In genomic region chr10:16967866-16968721, GRCh38 we compare ENCODE assay signal across 9 cellular contexts.
A peak's percentile ranks its signal among the peaks of the same experiment; 100 is the strongest.
DNase-seq lines count a peak whose midpoint lies in the region; ATAC-seq and TF ChIP-seq lines count a peak whose summit lies in the region.
"Had no signal": no experiment of that assay in that cellular context is flagged by ENCODE, and none has a peak within 500 bp of the region (broad histone marks: within the 10 kb centered on the region; RNA-seq: fewer than 3 reads in every experiment).

No MANE protein-coding gene starts in this region.

- H4K20me1 ChIP-seq in H9 (ENCODE audit: control insufficient read depth, insufficient read depth, insufficient read length) = no peaks in the 10 kb centered on the region

- peaks cover 26 to 31% of the 10 kb centered on the region in 2 experiments for H3K4me1 Mint-ChIP-seq in H9
- H3K4me1 Mint-ChIP-seq in WTC11 = peaks cover 30% of the 10 kb centered on the region
- H3K4me1 Mint-ChIP-seq: memory B cell had no signal

- H3K4me3 Mint-ChIP-seq in H9 = no peak overlapping the region; a peak in 1 of 5 replicates
- no peak overlapping the region for H3K4me3 Mint-ChIP-seq in WTC11
- H3K4me3 Mint-ChIP-seq: memory B cell had no signal

- H2AFZ ChIP-seq in H9 (ENCODE audit: low read length) = no peak overlapping the region

- no peak overlapping the region for H3K9ac ChIP-seq in H9 (ENCODE audit: extremely low read depth, insufficient read length, low read length)

- H2BK5ac ChIP-seq in H9 (ENCODE audit: insufficient read length, low read length) = no peak overlapping the region

- no peak overlapping the region for H2BK12ac ChIP-seq in H9 (ENCODE audit: insufficient read length, low read depth, low read length)

- no peak overlapping the region for H3K4ac ChIP-seq in H9 (ENCODE audit: low read depth, low read length)

- H3K9me3 Mint-ChIP-seq in H9 = no peaks in the 10 kb centered on the region
- H3K9me3 Mint-ChIP-seq in WTC11 = 0 out of 2 replicates have a peak, but pooled peaks cover 3% of the 10 kb centered on the region
- H3K9me3 Mint-ChIP-seq: memory B cell had no signal

- peak overlapping the region in 1 of 3 experiments; percentile 74; a peak in 3 of 7 replicates for H3K27ac Mint-ChIP-seq in H9
- H3K27ac Mint-ChIP-seq in WTC11 = peak overlapping the region; percentile 22
- H3K27ac Mint-ChIP-seq: memory B cell had no signal

- intact Hi-C loops in heart right ventricle (cut with DNase I) = loop anchor here in 1 of 10 donors (10.0 kb wide), 1 partner anchor 57 kb away; no protein-coding TSS in a partner anchor
- intact Hi-C loops in posterior vena cava (cut with DNase I) = loop anchor here in 1 of 2 donors (10.0 kb wide), 1 partner anchor 47 kb away; no protein-coding TSS in a partner anchor
- intact Hi-C loops in dorsolateral prefrontal cortex (cut with DNase I) = no loop called here

- DNase-seq in H9 = peak; percentile 59
- DNase-seq in WTC11 (ENCODE audit: low spot score) = no peak
- peak; percentile 25 to 67 for DNase-seq in heart right ventricle
- DNase-seq in skeletal muscle cell (ENCODE audit: low read depth) = peak; percentile 70
- DNase-seq in posterior vena cava (ENCODE audit: low spot score) = no peak
- no peak for DNase-seq in dorsolateral prefrontal cortex
- no peak for DNase-seq in KBM-7

- H4K5ac ChIP-seq in H9 (ENCODE audit: insufficient read length, low read depth, low read length) = no peak overlapping the region

- no peak overlapping the region for H2AK5ac ChIP-seq in H9 (ENCODE audit: insufficient read length, low read length)

- H3K4me1 ChIP-seq in H9 (ENCODE audit: insufficient read depth, low read length) = peaks cover 6% of the 10 kb centered on the region
- peaks cover 0 to 40% (median 32%) of the 10 kb centered on the region in 9 donors for H3K4me1 ChIP-seq in heart right ventricle

- no peak overlapping the region for H2BK120ac ChIP-seq in H9 (ENCODE audit: low read depth, low read length, poor library complexity, severe bottlenecking)

- TF ChIP-seq CTCF in H9 (conservative IDR thresholded peaks at IDR 0.05) (no peak), WTC11 (IDR thresholded peaks at IDR 0.05) (no peak), heart right ventricle (IDR thresholded peaks at IDR 0.05) (no peak), dorsolateral prefrontal cortex (IDR thresholded peaks at IDR 0.05 in 54 of 56, conservative IDR thresholded peaks at IDR 0.05 in 2 of 56; ENCODE audit: low read depth in 1 of 56, partially characterized antibody in 56 of 56) (no peak)

- H4K8ac ChIP-seq in H9 (replicated peaks; ENCODE audit: insufficient read length, low read depth, low read length) = no peak overlapping the region

- H2BK20ac ChIP-seq in H9 (ENCODE audit: low read depth, low read length, poor library complexity, severe bottlenecking) = no peak overlapping the region

- in situ Hi-C loops in KBM-7 (cut with MboI; ENCODE audit: low pct_unique_long_range_greater_than_20kb, low sequenced_read_pairs) = no loop called here

- no peak overlapping the region for H3K56ac ChIP-seq in H9 (ENCODE audit: insufficient read length, low read depth, low read length)

- H2BK15ac ChIP-seq in H9 (ENCODE audit: low read depth, low read length) = no peak overlapping the region

- H3K4me2 ChIP-seq in H9 (ENCODE audit: insufficient read depth, insufficient read length, low read length) = no peak overlapping the region

- no peaks in the 10 kb centered on the region for H3K79me2 ChIP-seq in H9 (ENCODE audit: insufficient read depth, low read length)

- no peaks in the 10 kb centered on the region for H3K79me1 ChIP-seq in H9 (ENCODE audit: insufficient read depth, low read depth, low read length, poor library complexity, severe bottlenecking)

- no peaks in the 10 kb centered on the region for H3K36me3 ChIP-seq in heart right ventricle

- H3K27me3 Mint-ChIP-seq in H9 (ENCODE audit: low read depth) (no peaks in the 10 kb centered on the region; the same call in 1 of the 2 replicates), WTC11 (ENCODE audit: low read depth) (no peaks in the 10 kb centered on the region; the same call in 1 of the 2 replicates)

- no peaks in the 10 kb centered on the region for H3K9me3 ChIP-seq in H9 (ENCODE audit: control insufficient read depth, low read depth, low read length)
- H3K9me3 ChIP-seq in heart right ventricle = no peaks in the 10 kb centered on the region

- H3K14ac ChIP-seq in H9 (ENCODE audit: insufficient read depth, low read length) = no peak overlapping the region

- peak; percentile 88 for ATAC-seq in WTC11
- ATAC-seq in heart right ventricle = peak in 7 of 8 donors; percentile 61 to 85 (median 84)
- no peak for ATAC-seq in HG03196 (IDR thresholded peaks at IDR 0.05; ENCODE audit: unreplicated experiment)

- H4K91ac ChIP-seq in H9 (ENCODE audit: insufficient read length, low read depth, low read length) = no peak overlapping the region

- H3K36me3 Mint-ChIP-seq in H9 (ENCODE audit: insufficient read depth in 1 of 3, low read depth in 3 of 3) (no peaks in the 10 kb centered on the region; a peak in 1 of 7 replicates), WTC11 (no peaks in the 10 kb centered on the region)

- WGBS in H9 (ENCODE audit: extremely low coverage, insufficient read length, low lambda C conversion rate) = no CpG with 5 or more reads among the region's 7 CpGs
- WGBS in heart right ventricle, 2 donors = 28 to 33% methylated on average over 7 of the region's 7 CpGs

- H3K27ac ChIP-seq in H9 (ENCODE audit: insufficient read length, low read depth, low read length) (no peak overlapping the region), heart right ventricle (peak overlapping the region in 8 of 10 donors; percentile 35 to 83 (median 64)), dorsolateral prefrontal cortex (peak overlapping the region in 26 of 59 donors; percentile 2 to 77 (median 28))

- POLR2A ChIA-PET in WTC11 (lab: Charles Lee) = interaction anchor here (0.6 to 1.3 kb wide), 3 partner anchors 16 to 233 kb away, joined by 3 to 4 read pairs (median 3); partner anchors contain the start of gene TRDMT1

- H3K18ac ChIP-seq in H9 (ENCODE audit: insufficient read length, low read depth, low read length) = no peak overlapping the region

- no peaks in the 10 kb centered on the region for H3K27me3 ChIP-seq in H9 (ENCODE audit: insufficient read depth, low read length)
- H3K27me3 ChIP-seq in heart right ventricle = peaks cover 0 to 6% (median 0%) of the 10 kb centered on the region in 7 donors
- peaks cover 0 to 15% (median 0%) of the 10 kb centered on the region in 45 donors for H3K27me3 ChIP-seq in dorsolateral prefrontal cortex

- CTCF ChIA-PET in WTC11 (lab: Charles Lee) = interaction anchor here (1.0 to 1.1 kb wide), 2 partner anchors 17 to 23 kb away, joined by 3 to 4 read pairs; no protein-coding TSS in a partner anchor

- H3K4me3 ChIP-seq in heart right ventricle = peak overlapping the region in 2 of 10 donors; percentile 16 to 24
- H3K4me3 ChIP-seq in skeletal muscle cell (ENCODE audit: low read depth, low read length) = no peak overlapping the region
- H3K4me3 ChIP-seq in dorsolateral prefrontal cortex = peak overlapping the region in 10 of 59 donors; percentile 1 to 34 (median 13)

- H3T11ph ChIP-seq in H9 (ENCODE audit: low read length) = no peak overlapping the region

- H3K23ac ChIP-seq in H9 (ENCODE audit: insufficient read length, low read depth, low read length) = no peak overlapping the region

- no peaks in the 10 kb centered on the region for H3K23me2 ChIP-seq in H9 (ENCODE audit: insufficient read length, low read depth, low read length, poor library complexity, severe bottlenecking)

TF ChIP-seq in WTC11, 78 proteins besides CTCF, POLR2A, EP300 and RAD21:
- TF ChIP-seq STAT6 (CRISPR knock-in tag; conservative IDR thresholded peaks at IDR 0.05; ENCODE audit: low read depth) = no peak

Comparison
In these comparisons a context has a peak if more than half of its experiments do, and no peak if none do; other contexts are left out.
1. DNase-seq: peak in H9 (single experiment), heart right ventricle (2 of 2) and skeletal muscle cell (single experiment); none in WTC11 (single experiment), posterior vena cava (single experiment), dorsolateral prefrontal cortex (0 of 10) and KBM-7 (single experiment).